Comparison of ENCODE assay signal across 8 cellular contexts in genomic region chr1:43974443-43975248, GRCh38. TPM values are rescaled to one million over a fixed set of nuclear protein-coding genes. Genes with fewer than 3 reads are reported as not detected.
A peak's percentile ranks its signal among the peaks of the same experiment; 100 is the strongest.
DNase-seq lines count a peak whose midpoint lies in the region; ATAC-seq and TF ChIP-seq lines count a peak whose summit lies in the region.

ATP6V0B (plus strand) TSS chr1:43974960; CDS start chr1:43975041, 81 bp downstream.

- H3K36me3 ChIP-seq in CD4-positive, CD25-positive, alpha-beta regulatory T cell (ENCODE audit: control insufficient read depth, insufficient read depth, low read length): peaks cover 23% of the 10 kb centered on the region
- peaks cover 5 to 21% (median 12%) of the 10 kb centered on the region in 4 donors for H3K36me3 ChIP-seq in liver (ENCODE audit: control insufficient read depth in 4 of 4, insufficient read depth in 3 of 4, low read depth in 1 of 4, low read length in 3 of 4)

- peaks cover 51% of the 10 kb centered on the region for H3K4me1 ChIP-seq in CD4-positive, CD25-positive, alpha-beta regulatory T cell (ENCODE audit: control insufficient read depth, insufficient read depth, low read length, poor library complexity, severe bottlenecking)
- peaks cover 8 to 59% (median 51%) of the 10 kb centered on the region in 4 donors for H3K4me1 ChIP-seq in liver (ENCODE audit: control insufficient read depth in 4 of 4, insufficient read depth in 4 of 4, low read length in 3 of 4)

- peak; percentile 77 to 80 for ATAC-seq in CD4-positive, CD25-positive, alpha-beta regulatory T cell (ENCODE audit: low read depth in 2 of 2)
- ATAC-seq in GM19438 (IDR thresholded peaks at IDR 0.05; ENCODE audit: low read depth, unreplicated experiment): peak; percentile 60
- peak; percentile 67 for ATAC-seq in HG03575 (IDR thresholded peaks at IDR 0.05; ENCODE audit: extremely low read depth, insufficient number of reproducible peaks, low FRiP score, unreplicated experiment)

- H3K36me3 Mint-ChIP-seq in CD4-positive, CD25-positive, alpha-beta regulatory T cell: peaks cover 20% of the 10 kb centered on the region

- H3K27me3 Mint-ChIP-seq in CD4-positive, CD25-positive, alpha-beta regulatory T cell: no peaks in the 10 kb centered on the region

- TF ChIP-seq RAD21 in liver (IDR thresholded peaks at IDR 0.05): no peak

- no peak for TF ChIP-seq CTCF in liver (IDR thresholded peaks at IDR 0.05; ENCODE audit: low read depth, low read length, missing input control)

- H3K4me1 Mint-ChIP-seq in CD4-positive, CD25-positive, alpha-beta regulatory T cell: peaks cover 7 to 64% (median 35%) of the 10 kb centered on the region in 4 donors

- H3K27ac Mint-ChIP-seq in CD4-positive, CD25-positive, alpha-beta regulatory T cell: peak within 1 kb of the TSS; percentile 95 to 98 (median 98)

- H3K9me3 ChIP-seq in CD4-positive, CD25-positive, alpha-beta regulatory T cell (ENCODE audit: control insufficient read depth in 2 of 2, low read length in 2 of 2): no peaks in the 10 kb centered on the region
- no peaks in the 10 kb centered on the region for H3K9me3 ChIP-seq in liver (ENCODE audit: control insufficient read depth in 4 of 4, low read length in 3 of 4)

- peak within 1 kb of the TSS; percentile 91 to 96 (median 92) for H3K4me3 Mint-ChIP-seq in CD4-positive, CD25-positive, alpha-beta regulatory T cell

- H3K4me3 ChIP-seq in CD4-positive, CD25-positive, alpha-beta regulatory T cell (ENCODE audit: low read depth, low read length): peak within 1 kb of the TSS; percentile 79
- peak within 1 kb of the TSS; percentile 88 to 93 (median 88) for H3K4me3 ChIP-seq in liver (ENCODE audit: low read depth in 1 of 3, low read length in 3 of 3)

- WGBS in liver: under 1% methylated on average over 93 of the region's 93 CpGs

- peak within 1 kb of the TSS; percentile 81 for H3K27ac ChIP-seq in CD4-positive, CD25-positive, alpha-beta regulatory T cell (ENCODE audit: insufficient read depth, low read length, poor library complexity, severe bottlenecking)
- peak within 1 kb of the TSS; percentile 93 to 96 for H3K27ac ChIP-seq in liver (ENCODE audit: low read depth in 1 of 2, low read length in 2 of 2)

- DNase-seq in CD4-positive, CD25-positive, alpha-beta regulatory T cell: peak; percentile 89 to 95 (median 92)
- DNase-seq in NCI-H82 (lab: John Stamatoyannopoulos, UW): peak; percentile 99
- peak; percentile 97 to 98 for DNase-seq in activated CD4-positive, alpha-beta T cell treated with anti-CD3 and anti-CD28 coated beads, Interleukin-2, amount 50 U/mL, for 48 hours
- DNase-seq in dermis blood vessel endothelial cell: peak; percentile 97
- peak; percentile 98 for DNase-seq in stimulated activated CD4-positive, alpha-beta T cell treated with anti-CD3 and anti-CD28 coated beads, Interleukin-4, amount 100 ng/mL, for 1 hour

- peak within 1 kb of the TSS; percentile 69 to 91 for H3K9ac ChIP-seq in liver (ENCODE audit: low read depth in 1 of 2, low read length in 2 of 2)

- H3K27me3 ChIP-seq in CD4-positive, CD25-positive, alpha-beta regulatory T cell (ENCODE audit: control insufficient read depth, insufficient read depth, low read length): no peaks in the 10 kb centered on the region
- no peaks in the 10 kb centered on the region for H3K27me3 ChIP-seq in liver (ENCODE audit: control insufficient read depth in 4 of 4, insufficient read depth in 4 of 4, low read length in 3 of 4)

- no peaks in the 10 kb centered on the region for H3K9me3 Mint-ChIP-seq in CD4-positive, CD25-positive, alpha-beta regulatory T cell

TF ChIP-seq in liver, 16 proteins besides CTCF, POLR2A, EP300 and RAD21:
- TF ChIP-seq EGR1 (IDR thresholded peaks at IDR 0.05; ENCODE audit: low read depth in 2 of 2): peak in 1 of 2 donors; percentile 27
- TF ChIP-seq HNF4G (IDR thresholded peaks at IDR 0.05): no peak
- peak in 1 of 2 donors; percentile 73 for TF ChIP-seq GABPA (IDR thresholded peaks at IDR 0.05 in 1 of 2, conservative IDR thresholded peaks at IDR 0.05 in 1 of 2)
- no peak for TF ChIP-seq ATF3 (IDR thresholded peaks at IDR 0.05)
- TF ChIP-seq YY1 (IDR thresholded peaks at IDR 0.05): peak; percentile 82
- TF ChIP-seq SP1 (IDR thresholded peaks at IDR 0.05): peak; percentile 52
- TF ChIP-seq RXRA (IDR thresholded peaks at IDR 0.05): no peak

RNA-seq across cellular contexts. Expression of gene ATP6V0B, which starts in this region (rescaled TPM):
- total RNA-seq in CD4-positive, CD25-positive, alpha-beta regulatory T cell: 69.4 TPM
- 100 to 1,000 TPM; 207 to 274 (median 237) TPM for polyA plus RNA-seq in CD4-positive, CD25-positive, alpha-beta regulatory T cell
- total RNA-seq in dermis blood vessel endothelial cell (64.6 and 99.2 TPM in 2 replicates), liver (10 to 100 TPM; 69.5 to 99.5 TPM)
- 100 to 1,000 TPM; 158 to 277 TPM for polyA plus RNA-seq in liver

Comparison
In these comparisons a context has a peak if more than half of its experiments do, and no peak if none do; other contexts are left out.
1. Peak in every context shown above with its lines: DNase-seq, ATAC-seq, H3K4me3 ChIP-seq and H3K27ac ChIP-seq.